12 cellular contexts compared by ENCODE assay signal in the genomic region with DNA sequence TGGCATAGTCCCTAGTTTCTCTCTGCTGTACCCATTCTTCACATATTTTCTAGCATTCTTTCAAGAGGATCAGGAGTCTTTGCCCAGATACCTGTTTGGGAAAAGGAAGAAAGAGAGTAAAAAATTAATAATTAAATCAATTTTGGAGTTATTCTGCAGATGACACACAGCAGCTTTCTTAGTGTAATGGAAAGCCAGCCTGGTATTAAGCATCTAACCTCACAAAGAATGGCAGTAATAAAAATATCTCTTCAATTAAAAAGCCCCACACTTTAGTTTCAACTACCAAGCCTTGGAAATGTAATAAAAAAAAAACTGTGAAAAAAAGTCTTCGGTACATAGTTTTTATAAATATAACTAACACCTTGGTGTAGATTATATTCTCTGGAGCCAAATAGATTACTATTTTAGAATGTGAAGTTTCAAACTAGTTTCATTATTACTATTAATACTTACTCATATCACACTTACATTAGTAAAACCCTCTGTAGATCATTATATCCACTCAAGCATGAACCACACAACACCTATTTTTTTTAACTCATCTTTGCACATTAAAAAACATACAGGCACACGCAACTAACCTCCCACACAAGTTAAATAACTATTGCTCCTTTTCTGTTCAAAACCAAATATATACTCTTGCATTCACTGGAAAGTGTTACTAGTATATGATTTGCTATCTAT.
DNase-seq lines count a peak whose midpoint lies in the region; ATAC-seq lines count a peak whose summit lies in the region.
"Had no signal": no experiment of that assay in that cellular context is flagged by ENCODE, and none has a peak within 500 bp of the region (broad histone marks: within the 10 kb centered on the region; RNA-seq: fewer than 3 reads in every experiment).

No MANE protein-coding gene starts in this region.

- no peaks in the 10 kb centered on the region for H3K9me3 Mint-ChIP-seq in memory B cell
- no peaks in the 10 kb centered on the region for H3K9me3 Mint-ChIP-seq in activated CD4-positive, alpha-beta memory T cell treated with anti-CD3 and anti-CD28 coated beads for 36 hours

- intact Hi-C loops in activated CD4-positive, alpha-beta memory T cell treated with anti-CD3 and anti-CD28 coated beads for 36 hours (cut with micrococcal nuclease): loop anchor here (1.0 to 5.0 kb wide), 4 partner anchors 35 to 186 kb away; partner anchors contain the start of gene GPD2

- CTCF ChIA-PET in activated CD4-positive, alpha-beta memory T cell treated with anti-CD3 and anti-CD28 coated beads for 36 hours (lab: Charles Lee): no interaction called here

- DNase-seq in memory B cell (ENCODE audit: low spot score in 2 of 2) (no peak), G401 (ENCODE audit: low spot score) (no peak), HuH-7 (ENCODE audit: low spot score) (no peak)
- no peak for DNase-seq in activated CD4-positive, alpha-beta memory T cell treated with anti-CD3 and anti-CD28 coated beads for 36 hours
- DNase-seq: activated CD8-positive, alpha-beta memory T cell treated with anti-CD3 and anti-CD28 coated beads, Interleukin-2, amount 50 U/mL, for 48 hours; DMS79 treated with DMSO at 0.1 percent for 48 hours; NCI-H1092; NK-92 treated with Interleukin-12 subunit alpha and Interleukin-12 subunit beta, amount 100 ng/mL, for 24 hours had no signal

- ATAC-seq in GM18907 (IDR thresholded peaks at IDR 0.05; ENCODE audit: unreplicated experiment): peak; percentile 93
- ATAC-seq in GM21528 (IDR thresholded peaks at IDR 0.05; ENCODE audit: low FRiP score, unreplicated experiment): peak; percentile 97
- ATAC-seq in HG03103 (IDR thresholded peaks at IDR 0.05; ENCODE audit: low read depth, unreplicated experiment): peak; percentile 94
- peak; percentile 56 for ATAC-seq in memory B cell (ENCODE audit: low read depth)
- ATAC-seq: left lobe of liver had no signal

- in situ Hi-C loops in G401 (cut with HindIII; ENCODE audit: low sequenced_read_pairs): no loop called here

- POLR2A ChIA-PET in activated CD4-positive, alpha-beta memory T cell treated with anti-CD3 and anti-CD28 coated beads for 36 hours (lab: Charles Lee): no interaction called here

- H3K27me3 Mint-ChIP-seq in memory B cell: no peaks in the 10 kb centered on the region
- no peaks in the 10 kb centered on the region for H3K27me3 Mint-ChIP-seq in activated CD4-positive, alpha-beta memory T cell treated with anti-CD3 and anti-CD28 coated beads for 36 hours

- H3K36me3 Mint-ChIP-seq in memory B cell: peaks cover 9% of the 10 kb centered on the region
- H3K36me3 Mint-ChIP-seq in activated CD4-positive, alpha-beta memory T cell treated with anti-CD3 and anti-CD28 coated beads for 36 hours: no peaks in the 10 kb centered on the region

- no peak overlapping the region for H3K27ac Mint-ChIP-seq in memory B cell
- H3K27ac Mint-ChIP-seq in activated CD4-positive, alpha-beta memory T cell treated with anti-CD3 and anti-CD28 coated beads for 36 hours: no peak overlapping the region

- no peak overlapping the region for H3K4me3 Mint-ChIP-seq in memory B cell
- no peak overlapping the region for H3K4me3 Mint-ChIP-seq in activated CD4-positive, alpha-beta memory T cell treated with anti-CD3 and anti-CD28 coated beads for 36 hours

- peaks cover 6% of the 10 kb centered on the region for H3K4me1 Mint-ChIP-seq in memory B cell
- peaks cover 9% of the 10 kb centered on the region for H3K4me1 Mint-ChIP-seq in activated CD4-positive, alpha-beta memory T cell treated with anti-CD3 and anti-CD28 coated beads for 36 hours (ENCODE audit: low read depth)
